ENCODE assay signal across 24 cellular contexts in the genomic region with DNA sequence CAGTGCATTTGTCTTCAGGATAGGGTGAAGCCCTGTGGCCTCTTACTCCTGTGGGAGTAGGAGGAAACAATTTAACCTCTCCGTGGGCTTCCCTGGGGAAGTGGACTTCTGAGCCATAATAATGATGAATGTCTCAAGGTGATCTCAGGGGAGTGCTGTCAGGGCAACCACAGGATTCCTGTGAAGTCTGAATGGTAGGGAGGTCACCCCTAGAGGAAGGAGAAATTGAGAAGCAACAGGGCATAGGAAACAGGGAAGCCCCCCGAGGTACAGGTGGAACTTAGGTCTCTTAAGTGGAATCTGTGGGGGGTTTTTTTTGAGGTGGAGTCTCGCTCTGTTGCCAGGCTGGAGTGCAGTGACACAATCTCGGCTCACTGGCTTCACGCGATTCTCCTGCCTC.
"Had no signal": no experiment of that assay in that cellular context is flagged by ENCODE, and none has a peak within 500 bp of the region (broad histone marks: within the 10 kb centered on the region; RNA-seq: fewer than 3 reads in every experiment).

No MANE protein-coding gene starts in this region.

- H3K4me3 ChIP-seq: adrenal gland, body of pancreas, coronary artery, left lung, lower lobe of right lung, right atrium auricular region, upper lobe of right lung had no signal

- H3K27me3 ChIP-seq: adrenal gland, body of pancreas, left lung, right atrium auricular region, upper lobe of right lung had no signal

- ATAC-seq: body of pancreas; effector memory CD8-positive, alpha-beta T cell; left lung; lower lobe of right lung; naive thymus-derived CD8-positive, alpha-beta T cell; stimulated activated naive CD8-positive, alpha-beta T cell treated with anti-CD3 and anti-CD28 coated beads, Interleukin-15, Interleukin-2, amounts not matched to agents 100 U/mL and 50 U/mL, for 24 hours; upper lobe of right lung had no signal

- DNase-seq: activated CD4-positive, alpha-beta T cell treated with anti-CD3 and anti-CD28 coated beads for 4 hours; activated CD4-positive, alpha-beta T cell treated with anti-CD3 and anti-CD28 coated beads, Interleukin-2, amount 50 U/mL, for 4 hours; activated gamma-delta T cell; adrenal gland; aorta; body of pancreas; cerebellar nuclear complex; effector memory CD8-positive, alpha-beta T cell; head of caudate nucleus; hypothalamus; left lung; lower lobe of right lung; mesenchymal stem cell; naive thymus-derived CD8-positive, alpha-beta T cell; stimulated activated CD4-positive, alpha-beta T cell treated with anti-CD3 and anti-CD28 coated beads, Interleukin-15, amount 100 ng/mL, for 24 hours; stimulated activated CD4-positive, alpha-beta T cell treated with anti-CD3 and anti-CD28 coated beads, Interleukin-2, amount 100 ng/mL, for 24 hours; stimulated activated naive CD8-positive, alpha-beta T cell treated with anti-CD3 and anti-CD28 coated beads, Interleukin-15, Interleukin-2, amounts not matched to agents 100 U/mL and 50 U/mL, for 24 hours; T-helper 9 cell; upper lobe of right lung had no signal

- H3K9me3 ChIP-seq: adrenal gland, body of pancreas, left lung, lower lobe of right lung, right atrium auricular region, upper lobe of right lung had no signal

- H3K9me3 Mint-ChIP-seq: activated T-helper 1 cell treated with anti-CD3 and anti-CD28 coated beads, Interleukin-12 subunit alpha, Interleukin-12 subunit beta, Interleukin-2, Interleukin-4 antibody, amounts not matched to agents 30 ng/mL and 10 ng/mL and 1 ng/mL, durations not matched to agents 14 hours and 24 hours and 36 hours; effector memory CD8-positive, alpha-beta T cell; naive thymus-derived CD8-positive, alpha-beta T cell had no signal

- H3K27me3 Mint-ChIP-seq: activated naive CD8-positive, alpha-beta T cell; effector memory CD8-positive, alpha-beta T cell; naive thymus-derived CD8-positive, alpha-beta T cell had no signal

- H3K27ac Mint-ChIP-seq: activated naive CD8-positive, alpha-beta T cell; activated T-helper 1 cell treated with anti-CD3 and anti-CD28 coated beads, Interleukin-12 subunit alpha, Interleukin-12 subunit beta, Interleukin-2, Interleukin-4 antibody, amounts not matched to agents 30 ng/mL and 10 ng/mL and 1 ng/mL, durations not matched to agents 14 hours and 24 hours and 36 hours had no signal

- H3K4me1 ChIP-seq: body of pancreas had no signal

- H3K4me3 Mint-ChIP-seq: activated naive CD8-positive, alpha-beta T cell; activated T-helper 1 cell treated with anti-CD3 and anti-CD28 coated beads, Interleukin-12 subunit alpha, Interleukin-12 subunit beta, Interleukin-2, Interleukin-4 antibody, amounts not matched to agents 30 ng/mL and 10 ng/mL and 1 ng/mL, durations not matched to agents 14 hours and 24 hours and 36 hours; effector memory CD8-positive, alpha-beta T cell; naive thymus-derived CD8-positive, alpha-beta T cell had no signal

- H3K27ac ChIP-seq: body of pancreas, coronary artery, left lung, lower lobe of right lung, upper lobe of right lung, VCaP had no signal

- H3K36me3 ChIP-seq: adrenal gland, lower lobe of right lung had no signal
